Comparison of ENCODE assay signal across 9 cellular contexts in the genomic region with DNA sequence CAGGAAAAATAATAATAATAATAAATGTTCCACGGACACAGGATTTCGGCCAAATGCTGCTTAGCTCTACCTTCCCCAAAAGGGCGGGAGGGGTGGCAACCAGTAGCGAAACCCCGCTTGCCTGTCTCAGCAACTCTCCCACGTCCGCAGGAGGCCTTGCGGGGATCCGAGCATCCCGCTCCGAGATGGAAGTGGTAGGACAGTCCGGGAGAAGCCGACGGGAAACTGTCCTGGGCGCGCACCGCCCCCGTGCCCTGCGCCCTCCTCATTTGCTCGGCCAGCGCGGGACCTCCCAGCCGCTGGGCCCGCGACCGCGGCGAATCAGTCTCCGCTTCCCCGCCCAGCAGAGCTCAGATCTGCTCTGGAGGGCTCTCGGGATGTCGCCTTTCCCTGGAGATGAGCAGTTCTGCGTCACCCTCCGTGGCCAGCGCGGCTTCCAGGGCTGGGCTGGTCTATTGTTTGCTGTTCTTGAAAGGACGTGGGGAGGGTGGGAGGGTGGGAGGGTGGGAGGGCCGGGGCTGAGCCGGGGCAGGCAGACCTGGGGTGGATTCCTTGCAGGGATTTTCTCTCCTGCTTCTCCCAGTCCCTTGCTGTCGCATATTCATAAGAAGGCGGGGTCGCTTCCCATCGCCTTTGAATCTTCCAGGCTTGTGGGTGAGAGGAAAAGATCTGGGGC. TPM values are rescaled to one million over a fixed set of nuclear protein-coding genes. Genes with fewer than 3 reads are reported as not detected.
A peak's percentile ranks its signal among the peaks of the same experiment; 100 is the strongest.
DNase-seq lines count a peak whose midpoint lies in the region; ATAC-seq, FAIRE-seq and TF ChIP-seq lines count a peak whose summit lies in the region.
"Had no signal": no experiment of that assay in that cellular context is flagged by ENCODE, and none has a peak within 500 bp of the region (broad histone marks: within the 10 kb centered on the region; RNA-seq: fewer than 3 reads in every experiment).

No MANE protein-coding gene starts in this region.

- peak overlapping the region; percentile 69 for H3K4me3 Mint-ChIP-seq in progenitor cell of endocrine pancreas (ENCODE audit: low read depth)
- no peak overlapping the region for H3K4me3 Mint-ChIP-seq in activated T-cell treated with anti-CD3 and anti-CD28 coated beads, Interleukin-2, amount 50 U/mL, for 24 hours

- DNase-seq in Daoy (ENCODE audit: low read depth) (peak; percentile 80), NCI-H748 (lab: John Stamatoyannopoulos, UW; ENCODE audit: unreplicated experiment) (peak; percentile 86), frontal cortex (ENCODE audit: low spot score in 2 of 2) (peak; percentile 42 to 46), progenitor cell of endocrine pancreas (ENCODE audit: low spot score, unreplicated experiment) (peak; percentile 20), NCI-H1694 (lab: John Stamatoyannopoulos, UW) (no peak)
- DNase-seq in activated T-cell treated with anti-CD3 and anti-CD28 coated beads, Interleukin-2, amount 50 U/mL, for 24 hours, result no peak

- H3K27me3 Mint-ChIP-seq in progenitor cell of endocrine pancreas, result peaks cover 73% of the 10 kb centered on the region
- peaks cover 85% of the 10 kb centered on the region for H3K27me3 Mint-ChIP-seq in activated T-cell treated with anti-CD3 and anti-CD28 coated beads, Interleukin-2, amount 50 U/mL, for 24 hours

- peak; percentile 9 for TF ChIP-seq CTCF in progenitor cell of endocrine pancreas (IDR thresholded peaks at IDR 0.05; ENCODE audit: unreplicated experiment)

- H3K27ac Mint-ChIP-seq in progenitor cell of endocrine pancreas, result no peak overlapping the region
- H3K27ac Mint-ChIP-seq in activated T-cell treated with anti-CD3 and anti-CD28 coated beads, Interleukin-2, amount 50 U/mL, for 24 hours, result no peak overlapping the region

- H3K9me3 Mint-ChIP-seq in progenitor cell of endocrine pancreas (ENCODE audit: low read depth), result peaks cover 13% of the 10 kb centered on the region
- H3K9me3 Mint-ChIP-seq in activated T-cell treated with anti-CD3 and anti-CD28 coated beads, Interleukin-2, amount 50 U/mL, for 24 hours, result peaks cover 17% of the 10 kb centered on the region

- H3K36me3 Mint-ChIP-seq in progenitor cell of endocrine pancreas (ENCODE audit: insufficient read depth), result no peaks in the 10 kb centered on the region
- H3K36me3 Mint-ChIP-seq in activated T-cell treated with anti-CD3 and anti-CD28 coated beads, Interleukin-2, amount 50 U/mL, for 24 hours (ENCODE audit: low read depth), result no peaks in the 10 kb centered on the region

- peaks cover 3% of the 10 kb centered on the region for H3K4me1 Mint-ChIP-seq in progenitor cell of endocrine pancreas (ENCODE audit: low read depth)
- H3K4me1 Mint-ChIP-seq in activated T-cell treated with anti-CD3 and anti-CD28 coated beads, Interleukin-2, amount 50 U/mL, for 24 hours (ENCODE audit: low read depth), result peaks cover 4% of the 10 kb centered on the region

- no peak for FAIRE-seq in frontal cortex (lab: Jason Lieb, UNC)

- no peak for ATAC-seq in GM18858 (IDR thresholded peaks at IDR 0.05; ENCODE audit: unreplicated experiment)
- no peak for ATAC-seq in GM21367 (IDR thresholded peaks at IDR 0.05; ENCODE audit: unreplicated experiment)
- ATAC-seq: HCT116 had no signal

RNA-seq across cellular contexts. Expression of gene PABPC3, which starts 48.8 kb away (rescaled TPM):
- total RNA-seq in Daoy (2014; rRNA removed; shearing (Covaris generic)), result 0.63 TPM in 1 of 2 replicates, not detected in the other
- total RNA-seq in frontal cortex (0.41 TPM), progenitor cell of endocrine pancreas (0.26 and 0.49 TPM in 2 replicates)

Comparison
In these comparisons a context has a peak if more than half of its experiments do, and no peak if none do; other contexts are left out.
1. DNase-seq: peak in Daoy (single experiment), NCI-H748 (single experiment), frontal cortex (2 of 2) and progenitor cell of endocrine pancreas (single experiment); none in NCI-H1694 (single experiment) and activated T-cell treated with anti-CD3 and anti-CD28 coated beads, Interleukin-2, amount 50 U/mL, for 24 hours (single experiment).